In the genomic region with DNA sequence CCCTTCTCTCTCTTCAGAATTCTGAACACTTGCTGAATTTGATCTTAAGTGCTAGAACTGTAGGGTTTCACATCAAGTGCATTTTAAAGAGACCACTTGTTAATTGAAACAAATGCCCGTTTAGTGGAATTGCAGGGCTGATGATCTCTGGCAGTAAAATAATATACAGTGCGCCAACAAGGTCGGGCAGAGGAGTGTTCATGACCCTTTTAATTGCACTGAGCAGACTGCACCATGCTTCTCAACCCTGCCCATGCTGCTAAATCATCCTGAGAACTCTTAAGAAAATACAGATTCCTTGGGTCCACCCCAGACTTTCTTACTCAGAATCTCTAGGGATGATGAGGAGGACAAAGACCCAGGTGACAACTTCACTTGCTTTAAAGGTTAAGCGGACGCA, we compare ENCODE assay signal across 25 cellular contexts.
"Had no signal": no experiment of that assay in that cellular context is flagged by ENCODE, and none has a peak within 500 bp of the region (broad histone marks: within the 10 kb centered on the region; RNA-seq: fewer than 3 reads in every experiment).

No MANE protein-coding gene starts in this region.

- FAIRE-seq: astrocyte, pancreas, TTC549 had no signal

- ATAC-seq: effector memory CD8-positive, alpha-beta T cell; gastrocnemius medialis; left ventricle myocardium superior; naive thymus-derived CD4-positive, alpha-beta T cell; pancreas had no signal

- DNase-seq: activated CD4-positive, alpha-beta memory T cell treated with anti-CD3 and anti-CD28 coated beads for 36 hours; activated CD4-positive, alpha-beta T cell treated with anti-CD3 and anti-CD28 coated beads, Interleukin-2, amount 10 ng/mL, durations not matched to agents 24 days and 14 days; activated CD8-positive, alpha-beta memory T cell treated with anti-CD3 and anti-CD28 coated beads, Interleukin-2, amount 50 U/mL, for 48 hours; activated gamma-delta T cell; activated naive CD4-positive, alpha-beta T cell treated with anti-CD3 and anti-CD28 coated beads, Interleukin-2, amount 10 ng/mL, durations not matched to agents 7 days and 5 days; activated naive CD8-positive, alpha-beta T cell treated with anti-CD3 and anti-CD28 coated beads, Interleukin-2, amount 10 ng/mL, durations not matched to agents 7 days and 5 days; activated T-cell treated with anti-CD3 and anti-CD28 coated beads, Interleukin-2, amount 50 U/mL, for 24 hours; amniotic stem cell; brain microvascular endothelial cell; cortex of kidney; effector memory CD8-positive, alpha-beta T cell; erythroblast; gastrocnemius medialis; glutamatergic neuron; islet precursor cell; left ventricle myocardium superior; naive thymus-derived CD4-positive, alpha-beta T cell; nucleus accumbens; pancreas; stimulated activated CD4-positive, alpha-beta T cell treated with anti-CD3 and anti-CD28 coated beads, Interleukin-15, amount 100 ng/mL, for 24 hours; stimulated activated CD4-positive, alpha-beta T cell treated with anti-CD3 and anti-CD28 coated beads, Interleukin-2, amount 100 ng/mL, for 24 hours; stimulated activated naive CD4-positive, alpha-beta T cell; T-helper 9 cell had no signal
